ENCODE assay signal across 7 cellular contexts in genomic region chr15:40344631-40345120, GRCh38. TPM values are rescaled to one million over a fixed set of nuclear protein-coding genes. Genes with fewer than 3 reads are reported as not detected.
DNase-seq lines count a peak whose midpoint lies in the region; ATAC-seq and TF ChIP-seq lines count a peak whose summit lies in the region.

No MANE protein-coding gene starts in this region.

- WGBS in right cardiac atrium = 47% methylated on average over 15 of the region's 15 CpGs

- intact Hi-C loops in right cardiac atrium (cut with DNase I) = loop anchor here in 1 of 4 donors (5.0 kb wide), 1 partner anchor 78 kb away; no protein-coding TSS in a partner anchor

- H3K27ac ChIP-seq in right cardiac atrium (ENCODE audit: low read length) = no peak overlapping the region

- H3K4me2 ChIP-seq in Loucy (ENCODE audit: low read depth, low read length, poor library complexity, severe bottlenecking) = no peak overlapping the region

- no peaks in the 10 kb centered on the region for H3K27me3 ChIP-seq in Loucy (ENCODE audit: insufficient read depth, low read length, poor library complexity, severe bottlenecking)
- H3K27me3 ChIP-seq in right cardiac atrium (ENCODE audit: control insufficient read depth, insufficient read depth) = no peaks in the 10 kb centered on the region

- H3K4me1 ChIP-seq in Loucy (ENCODE audit: insufficient read depth, low read length, poor library complexity, severe bottlenecking) (no peaks in the 10 kb centered on the region), right cardiac atrium (ENCODE audit: control insufficient read depth, insufficient read depth, low read length) (peaks cover 10% of the 10 kb centered on the region)

- no peak overlapping the region for H2AFZ ChIP-seq in Loucy (ENCODE audit: low read length)

- DNase-seq in GM12865 (ENCODE audit: low read depth) (peak; percentile 72), T-helper 1 cell (peak; percentile 43 to 67 (median 53)), amniotic stem cell (lab: John Stamatoyannopoulos, UW) (peak; percentile 40), right cardiac atrium (peak; percentile 61 to 81 (median 81))
- peak; percentile 65 for DNase-seq in stimulated activated CD4-positive, alpha-beta T cell treated with anti-CD3 and anti-CD28 coated beads, Interleukin-12 subunit alpha, Interleukin-12 subunit beta, amount 100 ng/mL, for 4 hours

- H3K9me2 ChIP-seq in Loucy (replicated peaks; ENCODE audit: low read depth, low read length) = no peaks in the 10 kb centered on the region

- peak; percentile 82 for TF ChIP-seq CTCF in GM12865 (IDR thresholded peaks at IDR 0.05; ENCODE audit: insufficient read depth, low read depth, low read length, missing control alignments)
- peak; percentile 88 for TF ChIP-seq CTCF in Loucy (conservative IDR thresholded peaks at IDR 0.05; ENCODE audit: low read length)

- H3K36me3 ChIP-seq in Loucy (ENCODE audit: insufficient read depth, low read length) = no peaks in the 10 kb centered on the region

- H4K20me1 ChIP-seq in Loucy (ENCODE audit: insufficient read depth, low read length, poor library complexity, severe bottlenecking) = no peaks in the 10 kb centered on the region

- H3K9me3 ChIP-seq in Loucy (ENCODE audit: insufficient read depth, low read depth, low read length) = no peaks in the 10 kb centered on the region
- H3K9me3 ChIP-seq in right cardiac atrium (ENCODE audit: control insufficient read depth, low read length) = no peaks in the 10 kb centered on the region

- H3K4me3 ChIP-seq in GM12865 (ENCODE audit: low read depth, low read length) = no peak overlapping the region
- H3K4me3 ChIP-seq in Loucy (ENCODE audit: low read length, poor library complexity, severe bottlenecking) = no peak overlapping the region
- H3K4me3 ChIP-seq in right cardiac atrium (ENCODE audit: low read length) = no peak overlapping the region

- H3F3A ChIP-seq in Loucy (ENCODE audit: low read depth) = no peaks in the 10 kb centered on the region

- H3K79me2 ChIP-seq in Loucy (ENCODE audit: insufficient read depth, low read length) = no peaks in the 10 kb centered on the region

- H3K9ac ChIP-seq in Loucy (ENCODE audit: low read depth, low read length, poor library complexity, severe bottlenecking) = no peak overlapping the region

- ATAC-seq in right cardiac atrium (peak in 1 of 2 donors; percentile 9), HG02588 (IDR thresholded peaks at IDR 0.05; ENCODE audit: unreplicated experiment) (no peak)

RNA-seq across cellular contexts. Expression of gene CCDC9B, which starts 3.9 kb away (rescaled TPM):
- 100 to 1,000 TPM in 3 of 4 donors, 10 to 100 TPM in 1; 71.9 to 144 (median 131) TPM for total RNA-seq in right cardiac atrium
- 99.7 TPM for polyA plus RNA-seq in right cardiac atrium

RNA-seq across cellular contexts. Expression of gene PHGR1, which starts 6.2 kb away (rescaled TPM):
- total RNA-seq in right cardiac atrium = not detected
- polyA plus RNA-seq in right cardiac atrium = not detected

RNA-seq across cellular contexts. Expression of gene DISP2, which starts 13.3 kb away (rescaled TPM):
- 1 to 10 TPM in 2 of 4 donors, under 1 TPM in 2; 0.85 to 4.6 (median 0.97) TPM for total RNA-seq in right cardiac atrium
- polyA plus RNA-seq in right cardiac atrium = 2.4 TPM

RNA-seq across cellular contexts. Expression of gene INAFM2, which starts 21.2 kb away (rescaled TPM):
- 100 to 1,000 TPM in 1 of 4 donors, 10 to 100 TPM in 3; 72.6 to 115 (median 74.1) TPM for total RNA-seq in right cardiac atrium
- 47.3 TPM for polyA plus RNA-seq in right cardiac atrium

RNA-seq across cellular contexts. Expression of gene PLCB2, which starts 36.9 kb away (rescaled TPM):
- 10 to 100 TPM; 11.5 to 28.9 (median 21.7) TPM for total RNA-seq in right cardiac atrium
- polyA plus RNA-seq in right cardiac atrium = 18.5 TPM
